Comparison of ENCODE assay signal across 12 cellular contexts in genomic region chr6:170100046-170100445, GRCh38.
"Had no signal": no experiment of that assay in that cellular context is flagged by ENCODE, and none has a peak within 500 bp of the region (broad histone marks: within the 10 kb centered on the region; RNA-seq: fewer than 3 reads in every experiment).

No MANE protein-coding gene starts in this region.

- H3K27me3 ChIP-seq: colonic mucosa had no signal

- H3K27ac ChIP-seq: colonic mucosa, tibial nerve had no signal

- H3K36me3 ChIP-seq: colonic mucosa, tibial nerve had no signal

- DNase-seq: activated CD4-positive, alpha-beta T cell treated with anti-CD3 and anti-CD28 coated beads, Interleukin-2, amount 10 ng/mL, durations not matched to agents 7 days and 5 days; activated CD4-positive, CD25-positive, alpha-beta regulatory T cell; activated T-cell treated with anti-CD3 and anti-CD28 coated beads, Interleukin-2, amount 50 U/mL, for 4 hours; colonic mucosa; effector memory CD4-positive, alpha-beta T cell; erythroblast; hypothalamus; mammary epithelial cell; mucosa of descending colon; SIG-M5; T-helper 2 cell had no signal

- H3K4me3 ChIP-seq: colonic mucosa, mucosa of descending colon, tibial nerve had no signal

- H3K9me3 ChIP-seq: colonic mucosa, mucosa of descending colon had no signal

- H3K4me1 ChIP-seq: colonic mucosa had no signal
